In the genomic region with DNA sequence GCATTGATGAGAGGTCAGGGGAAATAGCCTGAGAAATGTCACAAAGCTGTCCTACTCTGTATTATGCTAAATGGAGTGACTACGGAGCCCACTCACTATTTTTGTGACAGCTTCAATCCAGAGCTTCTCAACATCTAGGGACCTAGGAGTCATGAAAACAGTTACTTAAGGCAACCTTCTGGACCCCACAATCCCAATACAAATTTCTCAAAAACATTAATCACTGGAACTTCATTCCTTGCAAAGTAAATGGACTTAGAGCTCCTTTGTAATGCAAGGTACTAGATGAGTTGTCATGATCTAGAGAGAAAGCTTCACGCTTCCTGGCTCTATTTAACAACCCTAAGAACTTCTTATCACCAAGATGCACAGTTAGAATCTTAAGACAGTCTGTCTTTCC, we compare ENCODE assay signal across 3 cellular contexts.
TF ChIP-seq lines count a peak whose summit lies in the region.

No MANE protein-coding gene starts in this region.

TF ChIP-seq in SK-N-SH, 30 proteins besides CTCF, POLR2A, EP300 and RAD21 (continued from another document):
- TF ChIP-seq TEAD4 (IDR thresholded peaks at IDR 0.05; ENCODE audit: borderline replicate concordance, insufficient read depth) (no peak), JUND (IDR thresholded peaks at IDR 0.05) (no peak), SMC3 (IDR thresholded peaks at IDR 0.05; ENCODE audit: low read depth, low read length) (no peak), FOXJ3 (CRISPR knock-in tag; IDR thresholded peaks at IDR 0.05) (no peak), GATA2 (CRISPR knock-in tag; IDR thresholded peaks at IDR 0.05) (no peak), RXRA (IDR thresholded peaks at IDR 0.05; ENCODE audit: borderline replicate concordance, low read depth) (no peak), YY1 (IDR thresholded peaks at IDR 0.05; ENCODE audit: low read depth) (no peak), FOXM1 (IDR thresholded peaks at IDR 0.05; ENCODE audit: low read depth) (no peak), TCF12 (IDR thresholded peaks at IDR 0.05) (no peak), NRF1 (IDR thresholded peaks at IDR 0.05; ENCODE audit: low read depth, low read length) (no peak), ELF1 (IDR thresholded peaks at IDR 0.05) (no peak)
- TF ChIP-seq, protein P1, sequence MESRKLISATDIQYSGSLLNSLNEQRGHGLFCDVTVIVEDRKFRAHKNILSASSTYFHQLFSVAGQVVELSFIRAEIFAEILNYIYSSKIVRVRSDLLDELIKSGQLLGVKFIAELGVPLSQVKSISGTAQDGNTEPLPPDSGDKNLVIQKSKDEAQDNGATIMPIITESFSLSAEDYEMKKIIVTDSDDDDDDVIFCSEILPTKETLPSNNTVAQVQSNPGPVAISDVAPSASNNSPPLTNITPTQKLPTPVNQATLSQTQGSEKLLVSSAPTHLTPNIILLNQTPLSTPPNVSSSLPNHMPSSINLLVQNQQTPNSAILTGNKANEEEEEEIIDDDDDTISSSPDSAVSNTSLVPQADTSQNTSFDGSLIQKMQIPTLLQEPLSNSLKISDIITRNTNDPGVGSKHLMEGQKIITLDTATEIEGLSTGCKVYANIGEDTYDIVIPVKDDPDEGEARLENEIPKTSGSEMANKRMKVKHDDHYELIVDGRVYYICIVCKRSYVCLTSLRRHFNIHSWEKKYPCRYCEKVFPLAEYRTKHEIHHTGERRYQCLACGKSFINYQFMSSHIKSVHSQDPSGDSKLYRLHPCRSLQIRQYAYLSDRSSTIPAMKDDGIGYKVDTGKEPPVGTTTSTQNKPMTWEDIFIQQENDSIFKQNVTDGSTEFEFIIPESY (IDR thresholded peaks at IDR 0.05; ENCODE audit: borderline replicate concordance, low read depth), result no peak
- TF ChIP-seq, protein P2, sequence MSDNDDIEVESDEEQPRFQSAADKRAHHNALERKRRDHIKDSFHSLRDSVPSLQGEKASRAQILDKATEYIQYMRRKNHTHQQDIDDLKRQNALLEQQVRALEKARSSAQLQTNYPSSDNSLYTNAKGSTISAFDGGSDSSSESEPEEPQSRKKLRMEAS (IDR thresholded peaks at IDR 0.05; ENCODE audit: low read depth), result no peak
- TF ChIP-seq, protein P3, sequence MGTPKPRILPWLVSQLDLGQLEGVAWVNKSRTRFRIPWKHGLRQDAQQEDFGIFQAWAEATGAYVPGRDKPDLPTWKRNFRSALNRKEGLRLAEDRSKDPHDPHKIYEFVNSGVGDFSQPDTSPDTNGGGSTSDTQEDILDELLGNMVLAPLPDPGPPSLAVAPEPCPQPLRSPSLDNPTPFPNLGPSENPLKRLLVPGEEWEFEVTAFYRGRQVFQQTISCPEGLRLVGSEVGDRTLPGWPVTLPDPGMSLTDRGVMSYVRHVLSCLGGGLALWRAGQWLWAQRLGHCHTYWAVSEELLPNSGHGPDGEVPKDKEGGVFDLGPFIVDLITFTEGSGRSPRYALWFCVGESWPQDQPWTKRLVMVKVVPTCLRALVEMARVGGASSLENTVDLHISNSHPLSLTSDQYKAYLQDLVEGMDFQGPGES (IDR thresholded peaks at IDR 0.05; ENCODE audit: low read depth, low read length), result no peak

TF ChIP-seq in SK-N-SH treated with all-trans-retinoic acid at 6 μM for 48 hours, 23 proteins besides CTCF, POLR2A, EP300 and RAD21 (continued from another document):
- TF ChIP-seq OSR1 (CRISPR knock-in tag; IDR thresholded peaks at IDR 0.05) (no peak), ZFP30 (CRISPR knock-in tag; IDR thresholded peaks at IDR 0.05) (no peak), GLIS3 (CRISPR knock-in tag; IDR thresholded peaks at IDR 0.05) (no peak), ZNF8 (CRISPR knock-in tag; IDR thresholded peaks at IDR 0.05) (no peak), ESRRG (CRISPR knock-in tag; IDR thresholded peaks at IDR 0.05) (no peak), RARB (CRISPR knock-in tag; IDR thresholded peaks at IDR 0.05) (no peak), ZFP3 (CRISPR knock-in tag; IDR thresholded peaks at IDR 0.05) (no peak), ARNTL (CRISPR knock-in tag; IDR thresholded peaks at IDR 0.05; ENCODE audit: borderline replicate concordance, low read depth) (no peak), SNAI2 (CRISPR knock-in tag; IDR thresholded peaks at IDR 0.05) (no peak)
- TF ChIP-seq, protein P4, sequence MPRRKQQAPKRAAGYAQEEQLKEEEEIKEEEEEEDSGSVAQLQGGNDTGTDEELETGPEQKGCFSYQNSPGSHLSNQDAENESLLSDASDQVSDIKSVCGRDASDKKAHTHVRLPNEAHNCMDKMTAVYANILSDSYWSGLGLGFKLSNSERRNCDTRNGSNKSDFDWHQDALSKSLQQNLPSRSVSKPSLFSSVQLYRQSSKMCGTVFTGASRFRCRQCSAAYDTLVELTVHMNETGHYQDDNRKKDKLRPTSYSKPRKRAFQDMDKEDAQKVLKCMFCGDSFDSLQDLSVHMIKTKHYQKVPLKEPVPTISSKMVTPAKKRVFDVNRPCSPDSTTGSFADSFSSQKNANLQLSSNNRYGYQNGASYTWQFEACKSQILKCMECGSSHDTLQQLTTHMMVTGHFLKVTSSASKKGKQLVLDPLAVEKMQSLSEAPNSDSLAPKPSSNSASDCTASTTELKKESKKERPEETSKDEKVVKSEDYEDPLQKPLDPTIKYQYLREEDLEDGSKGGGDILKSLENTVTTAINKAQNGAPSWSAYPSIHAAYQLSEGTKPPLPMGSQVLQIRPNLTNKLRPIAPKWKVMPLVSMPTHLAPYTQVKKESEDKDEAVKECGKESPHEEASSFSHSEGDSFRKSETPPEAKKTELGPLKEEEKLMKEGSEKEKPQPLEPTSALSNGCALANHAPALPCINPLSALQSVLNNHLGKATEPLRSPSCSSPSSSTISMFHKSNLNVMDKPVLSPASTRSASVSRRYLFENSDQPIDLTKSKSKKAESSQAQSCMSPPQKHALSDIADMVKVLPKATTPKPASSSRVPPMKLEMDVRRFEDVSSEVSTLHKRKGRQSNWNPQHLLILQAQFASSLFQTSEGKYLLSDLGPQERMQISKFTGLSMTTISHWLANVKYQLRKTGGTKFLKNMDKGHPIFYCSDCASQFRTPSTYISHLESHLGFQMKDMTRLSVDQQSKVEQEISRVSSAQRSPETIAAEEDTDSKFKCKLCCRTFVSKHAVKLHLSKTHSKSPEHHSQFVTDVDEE (CRISPR knock-in tag; IDR thresholded peaks at IDR 0.05), result no peak
- TF ChIP-seq, protein P5, sequence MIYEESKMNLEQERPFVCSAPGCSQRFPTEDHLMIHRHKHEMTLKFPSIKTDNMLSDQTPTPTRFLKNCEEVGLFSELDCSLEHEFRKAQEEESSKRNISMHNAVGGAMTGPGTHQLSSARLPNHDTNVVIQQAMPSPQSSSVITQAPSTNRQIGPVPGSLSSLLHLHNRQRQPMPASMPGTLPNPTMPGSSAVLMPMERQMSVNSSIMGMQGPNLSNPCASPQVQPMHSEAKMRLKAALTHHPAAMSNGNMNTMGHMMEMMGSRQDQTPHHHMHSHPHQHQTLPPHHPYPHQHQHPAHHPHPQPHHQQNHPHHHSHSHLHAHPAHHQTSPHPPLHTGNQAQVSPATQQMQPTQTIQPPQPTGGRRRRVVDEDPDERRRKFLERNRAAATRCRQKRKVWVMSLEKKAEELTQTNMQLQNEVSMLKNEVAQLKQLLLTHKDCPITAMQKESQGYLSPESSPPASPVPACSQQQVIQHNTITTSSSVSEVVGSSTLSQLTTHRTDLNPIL (CRISPR knock-in tag; IDR thresholded peaks at IDR 0.05; ENCODE audit: low read depth), result no peak
- TF ChIP-seq, protein P6, sequence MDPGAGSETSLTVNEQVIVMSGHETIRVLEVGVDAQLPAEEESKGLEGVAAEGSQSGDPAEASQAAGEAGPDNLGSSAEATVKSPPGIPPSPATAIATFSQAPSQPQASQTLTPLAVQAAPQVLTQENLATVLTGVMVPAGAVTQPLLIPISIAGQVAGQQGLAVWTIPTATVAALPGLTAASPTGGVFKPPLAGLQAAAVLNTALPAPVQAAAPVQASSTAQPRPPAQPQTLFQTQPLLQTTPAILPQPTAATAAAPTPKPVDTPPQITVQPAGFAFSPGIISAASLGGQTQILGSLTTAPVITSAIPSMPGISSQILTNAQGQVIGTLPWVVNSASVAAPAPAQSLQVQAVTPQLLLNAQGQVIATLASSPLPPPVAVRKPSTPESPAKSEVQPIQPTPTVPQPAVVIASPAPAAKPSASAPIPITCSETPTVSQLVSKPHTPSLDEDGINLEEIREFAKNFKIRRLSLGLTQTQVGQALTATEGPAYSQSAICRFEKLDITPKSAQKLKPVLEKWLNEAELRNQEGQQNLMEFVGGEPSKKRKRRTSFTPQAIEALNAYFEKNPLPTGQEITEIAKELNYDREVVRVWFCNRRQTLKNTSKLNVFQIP (CRISPR knock-in tag; IDR thresholded peaks at IDR 0.05; ENCODE audit: borderline replicate concordance, low read depth), result no peak
- TF ChIP-seq, protein P7, sequence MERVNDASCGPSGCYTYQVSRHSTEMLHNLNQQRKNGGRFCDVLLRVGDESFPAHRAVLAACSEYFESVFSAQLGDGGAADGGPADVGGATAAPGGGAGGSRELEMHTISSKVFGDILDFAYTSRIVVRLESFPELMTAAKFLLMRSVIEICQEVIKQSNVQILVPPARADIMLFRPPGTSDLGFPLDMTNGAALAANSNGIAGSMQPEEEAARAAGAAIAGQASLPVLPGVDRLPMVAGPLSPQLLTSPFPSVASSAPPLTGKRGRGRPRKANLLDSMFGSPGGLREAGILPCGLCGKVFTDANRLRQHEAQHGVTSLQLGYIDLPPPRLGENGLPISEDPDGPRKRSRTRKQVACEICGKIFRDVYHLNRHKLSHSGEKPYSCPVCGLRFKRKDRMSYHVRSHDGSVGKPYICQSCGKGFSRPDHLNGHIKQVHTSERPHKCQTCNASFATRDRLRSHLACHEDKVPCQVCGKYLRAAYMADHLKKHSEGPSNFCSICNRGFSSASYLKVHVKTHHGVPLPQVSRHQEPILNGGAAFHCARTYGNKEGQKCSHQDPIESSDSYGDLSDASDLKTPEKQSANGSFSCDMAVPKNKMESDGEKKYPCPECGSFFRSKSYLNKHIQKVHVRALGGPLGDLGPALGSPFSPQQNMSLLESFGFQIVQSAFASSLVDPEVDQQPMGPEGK (CRISPR knock-in tag; IDR thresholded peaks at IDR 0.05; ENCODE audit: borderline replicate concordance), result no peak
TF ChIP-seq in SK-N-SH treated with all-trans-retinoic acid at 6 μM for 48 hours: peak in this region for 0.

TF ChIP-seq in IMR-90, 13 proteins besides CTCF, POLR2A, EP300 and RAD21:
- TF ChIP-seq, protein P8, sequence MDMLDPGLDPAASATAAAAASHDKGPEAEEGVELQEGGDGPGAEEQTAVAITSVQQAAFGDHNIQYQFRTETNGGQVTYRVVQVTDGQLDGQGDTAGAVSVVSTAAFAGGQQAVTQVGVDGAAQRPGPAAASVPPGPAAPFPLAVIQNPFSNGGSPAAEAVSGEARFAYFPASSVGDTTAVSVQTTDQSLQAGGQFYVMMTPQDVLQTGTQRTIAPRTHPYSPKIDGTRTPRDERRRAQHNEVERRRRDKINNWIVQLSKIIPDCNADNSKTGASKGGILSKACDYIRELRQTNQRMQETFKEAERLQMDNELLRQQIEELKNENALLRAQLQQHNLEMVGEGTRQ (IDR thresholded peaks at IDR 0.05; ENCODE audit: low read depth, low read length), result no peak
- no peak for TF ChIP-seq SMC3 (IDR thresholded peaks at IDR 0.05; ENCODE audit: low read depth, low read length)
- TF ChIP-seq RFX5 (IDR thresholded peaks at IDR 0.05; ENCODE audit: low read depth, low read length), result no peak
- no peak for TF ChIP-seq MAFK (IDR thresholded peaks at IDR 0.05; ENCODE audit: low read depth, low read length)
- TF ChIP-seq MXI1 (IDR thresholded peaks at IDR 0.05; ENCODE audit: borderline replicate concordance, low read depth, low read length), result no peak
- no peak for TF ChIP-seq FOS (IDR thresholded peaks at IDR 0.05; ENCODE audit: low read depth, low read length)
- TF ChIP-seq MAZ (IDR thresholded peaks at IDR 0.05; ENCODE audit: borderline replicate concordance, low read depth, low read length), result no peak
- TF ChIP-seq CEBPB (IDR thresholded peaks at IDR 0.05; ENCODE audit: low read depth, low read length), result no peak
- TF ChIP-seq BHLHE40 (IDR thresholded peaks at IDR 0.05; ENCODE audit: low read depth, low read length), result no peak
- TF ChIP-seq, protein P9, sequence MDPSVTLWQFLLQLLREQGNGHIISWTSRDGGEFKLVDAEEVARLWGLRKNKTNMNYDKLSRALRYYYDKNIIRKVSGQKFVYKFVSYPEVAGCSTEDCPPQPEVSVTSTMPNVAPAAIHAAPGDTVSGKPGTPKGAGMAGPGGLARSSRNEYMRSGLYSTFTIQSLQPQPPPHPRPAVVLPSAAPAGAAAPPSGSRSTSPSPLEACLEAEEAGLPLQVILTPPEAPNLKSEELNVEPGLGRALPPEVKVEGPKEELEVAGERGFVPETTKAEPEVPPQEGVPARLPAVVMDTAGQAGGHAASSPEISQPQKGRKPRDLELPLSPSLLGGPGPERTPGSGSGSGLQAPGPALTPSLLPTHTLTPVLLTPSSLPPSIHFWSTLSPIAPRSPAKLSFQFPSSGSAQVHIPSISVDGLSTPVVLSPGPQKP (IDR thresholded peaks at IDR 0.05; ENCODE audit: borderline replicate concordance, low read depth, low read length), result no peak
- no peak for TF ChIP-seq RCOR1 (IDR thresholded peaks at IDR 0.05; ENCODE audit: insufficient replicate concordance, low read length)
- no peak for TF ChIP-seq NFE2L2 (IDR thresholded peaks at IDR 0.05; ENCODE audit: low read depth, low read length)
- no peak for TF ChIP-seq CHD1 (IDR thresholded peaks at IDR 0.05; ENCODE audit: low read depth, low read length)
